In genomic region chr9:124018731-124019697, GRCh38 we compare ENCODE assay signal across 11 cellular contexts. TPM values are rescaled to one million over a fixed set of nuclear protein-coding genes. Genes with fewer than 3 reads are reported as not detected.
DNase-seq lines count a peak whose midpoint lies in the region; ATAC-seq, FAIRE-seq and TF ChIP-seq lines count a peak whose summit lies in the region.
"Had no signal": no experiment of that assay in that cellular context is flagged by ENCODE, and none has a peak within 500 bp of the region (broad histone marks: within the 10 kb centered on the region; RNA-seq: fewer than 3 reads in every experiment).

No MANE protein-coding gene starts in this region.

- WGBS in HepG2 (ENCODE audit: low lambda C conversion rate) = 12% methylated on average over 15 of the region's 21 CpGs
- WGBS in right lobe of liver (ENCODE audit: insufficient coverage, low coverage, low lambda C conversion rate, missing lambda C conversion rate) = 4% methylated on average over 17 of the region's 21 CpGs
- 10 to 20% methylated on average over 20 to 21 of the region's 21 CpGs for WGBS in tibial nerve, 2 donors

- H3K9me3 ChIP-seq in HepG2 (ENCODE audit: low read length) = no peaks in the 10 kb centered on the region
- no peaks in the 10 kb centered on the region for H3K9me3 ChIP-seq in right lobe of liver
- H3K9me3 ChIP-seq in astrocyte (ENCODE audit: insufficient read depth, low read depth, low read length) = no peaks in the 10 kb centered on the region
- no peaks in the 10 kb centered on the region for H3K9me3 ChIP-seq in upper lobe of right lung
- H3K9me3 ChIP-seq in tibial nerve = no peaks in the 10 kb centered on the region

- H3K9ac ChIP-seq in HepG2 (ENCODE audit: insufficient read depth, low read depth, low read length) (no peak overlapping the region), astrocyte (ENCODE audit: low read length) (peak overlapping the region; percentile 74)

- TF ChIP-seq EP300 in HepG2 (IDR thresholded peaks at IDR 0.05; ENCODE audit: low read depth in 2 of 2, low read length in 2 of 2) (no peak), HepG2 (CRISPR knock-in tag; IDR thresholded peaks at IDR 0.05; ENCODE audit: borderline replicate concordance) (no peak), tibial nerve (IDR thresholded peaks at IDR 0.05) (no peak)

- in situ Hi-C loops in HepG2 (cut with HindIII; ENCODE audit: extremely low pct_ligation_motif_present, low pct_unique_long_range_greater_than_20kb) = no loop called here

- DNase-seq in HepG2 (ENCODE audit: low spot score) (no peak), right lobe of liver (no peak), astrocyte (ENCODE audit: low read depth) (no peak), memory B cell (ENCODE audit: low spot score in 2 of 2) (no peak), upper lobe of right lung (peak; percentile 22), tibial nerve (ENCODE audit: low spot score in 2 of 2) (no peak), foreskin keratinocyte (no peak)
- DNase-seq: activated CD8-positive, alpha-beta memory T cell treated with anti-CD3 and anti-CD28 coated beads, Interleukin-2, amount 50 U/mL, for 48 hours; Kasumi-1 had no signal

- TF ChIP-seq POLR2A in HepG2 (IDR thresholded peaks at IDR 0.05; ENCODE audit: insufficient read depth in 1 of 2, low read depth in 2 of 2, low read length in 2 of 2) (no peak), right lobe of liver (IDR thresholded peaks at IDR 0.05) (no peak), tibial nerve (IDR thresholded peaks at IDR 0.05) (no peak)

- no peak for TF ChIP-seq RAD21 in HepG2 (CRISPR knock-in tag; IDR thresholded peaks at IDR 0.05)

- H2AFZ ChIP-seq in HepG2 (ENCODE audit: low read length) = no peak overlapping the region
- H2AFZ ChIP-seq in astrocyte (ENCODE audit: low read depth, low read length) = peak overlapping the region; percentile 39

- POLR2A ChIA-PET in HepG2 (lab: Yijun Ruan, JAX) = no interaction called here

- peak overlapping the region; percentile 59 for H3K4me2 ChIP-seq in HepG2 (ENCODE audit: low read depth, low read length)
- H3K4me2 ChIP-seq in astrocyte (ENCODE audit: low read length) = peak overlapping the region; percentile 81

- H3K79me2 ChIP-seq in HepG2 (ENCODE audit: insufficient read depth, low read length) (no peaks in the 10 kb centered on the region), astrocyte (ENCODE audit: insufficient read depth, low read length) (peaks cover 37% of the 10 kb centered on the region)

- peaks cover 4% of the 10 kb centered on the region for H3K36me3 Mint-ChIP-seq in astrocyte (ENCODE audit: low read depth, unreplicated experiment)
- peaks cover 3% of the 10 kb centered on the region for H3K36me3 Mint-ChIP-seq in memory B cell

- peaks cover 78% of the 10 kb centered on the region for H3K27me3 Mint-ChIP-seq in astrocyte (ENCODE audit: low read depth, unreplicated experiment)
- peaks cover 35% of the 10 kb centered on the region for H3K27me3 Mint-ChIP-seq in memory B cell

- H3K4me1 Mint-ChIP-seq in astrocyte (ENCODE audit: low read depth, unreplicated experiment) (peaks cover 3% of the 10 kb centered on the region), memory B cell (peaks cover 22% of the 10 kb centered on the region)

- peak overlapping the region; percentile 54 for H3K4me3 Mint-ChIP-seq in astrocyte (ENCODE audit: unreplicated experiment)
- peak overlapping the region; percentile 37 for H3K4me3 Mint-ChIP-seq in memory B cell

- H3K9me3 Mint-ChIP-seq in astrocyte (ENCODE audit: unreplicated experiment) = peaks cover 14% of the 10 kb centered on the region
- H3K9me3 Mint-ChIP-seq in memory B cell = peaks cover 1% of the 10 kb centered on the region

- no peak for TF ChIP-seq CTCF in HepG2 (CRISPR knock-in tag; IDR thresholded peaks at IDR 0.05)
- no peak for TF ChIP-seq CTCF in right lobe of liver (IDR thresholded peaks at IDR 0.05)
- TF ChIP-seq CTCF in astrocyte (IDR thresholded peaks at IDR 0.05; ENCODE audit: insufficient read depth, low read depth, low read length) = no peak
- no peak for TF ChIP-seq CTCF in upper lobe of right lung (IDR thresholded peaks at IDR 0.05)
- TF ChIP-seq CTCF in tibial nerve (IDR thresholded peaks at IDR 0.05) = no peak
- TF ChIP-seq CTCF in foreskin keratinocyte (conservative IDR thresholded peaks at IDR 0.05) = no peak

- H3K36me3 ChIP-seq in HepG2 (replicated peaks in 1 of 2; ENCODE audit: control insufficient read depth in 1 of 2, insufficient read depth in 2 of 2, low read length in 2 of 2) = no peaks in the 10 kb centered on the region
- H3K36me3 ChIP-seq in right lobe of liver = no peaks in the 10 kb centered on the region
- H3K36me3 ChIP-seq in astrocyte (ENCODE audit: insufficient read depth, low read length) = no peaks in the 10 kb centered on the region
- H3K36me3 ChIP-seq in upper lobe of right lung = no peaks in the 10 kb centered on the region
- H3K36me3 ChIP-seq in tibial nerve = no peaks in the 10 kb centered on the region

- CTCF ChIA-PET in HepG2 (lab: Yijun Ruan, JAX; ENCODE audit: low intra/inter-chr PET ratio, low total read pairs) = no interaction called here

- no peak overlapping the region for H3K27ac Mint-ChIP-seq in astrocyte (ENCODE audit: unreplicated experiment)
- peak overlapping the region; percentile 62 for H3K27ac Mint-ChIP-seq in memory B cell

- peaks cover 35% of the 10 kb centered on the region for H3K4me1 ChIP-seq in HepG2 (ENCODE audit: insufficient read depth, low read length)
- peaks cover 0 to 27% (median under 1%) of the 10 kb centered on the region in 4 donors for H3K4me1 ChIP-seq in right lobe of liver
- H3K4me1 ChIP-seq in astrocyte (ENCODE audit: insufficient read depth, low read length) = peaks cover 12% of the 10 kb centered on the region
- peaks cover 21% of the 10 kb centered on the region for H3K4me1 ChIP-seq in upper lobe of right lung
- peaks cover 0 to 50% (median 21%) of the 10 kb centered on the region in 4 donors for H3K4me1 ChIP-seq in tibial nerve
- no peaks in the 10 kb centered on the region for H3K4me1 ChIP-seq in foreskin keratinocyte

- H3K27ac ChIP-seq in HepG2 (ENCODE audit: extremely low read length, insufficient read depth, low read length) = no peak overlapping the region
- no peak overlapping the region for H3K27ac ChIP-seq in right lobe of liver
- peak overlapping the region; percentile 13 for H3K27ac ChIP-seq in astrocyte (ENCODE audit: low read depth, low read length)
- no peak overlapping the region for H3K27ac ChIP-seq in upper lobe of right lung
- H3K27ac ChIP-seq in tibial nerve = no peak overlapping the region
- no peak overlapping the region for H3K27ac ChIP-seq in foreskin keratinocyte

- no peak for ATAC-seq in HepG2
- no peak for ATAC-seq in right lobe of liver
- ATAC-seq in memory B cell (ENCODE audit: low read depth) = no peak
- ATAC-seq in upper lobe of right lung = no peak
- ATAC-seq in HG03108 (IDR thresholded peaks at IDR 0.05; ENCODE audit: unreplicated experiment) = no peak
- no peak for ATAC-seq in foreskin keratinocyte

- H3K27me3 ChIP-seq in HepG2 (ENCODE audit: control insufficient read depth in 1 of 2, insufficient read depth in 2 of 2, low read length in 2 of 2) (peaks cover 31 to 98% of the 10 kb centered on the region in 2 experiments), right lobe of liver (peaks cover 33 to 62% of the 10 kb centered on the region in 2 donors), astrocyte (ENCODE audit: insufficient read depth, low read length) (peaks cover 92% of the 10 kb centered on the region), upper lobe of right lung (peaks cover 100% of the 10 kb centered on the region), tibial nerve (peaks cover 3 to 100% of the 10 kb centered on the region in 2 donors), foreskin keratinocyte (peaks cover 100% of the 10 kb centered on the region)

- 0 out of 2 replicates have a peak, but pooled peaks cover 4% of the 10 kb centered on the region for H4K20me1 ChIP-seq in HepG2 (ENCODE audit: insufficient read depth, low read length)
- H4K20me1 ChIP-seq in astrocyte (ENCODE audit: insufficient read depth, low read length) = peaks cover 25% of the 10 kb centered on the region

- FAIRE-seq in HepG2 (lab: Jason Lieb, UNC) (no peak), astrocyte (lab: Jason Lieb, UNC) (no peak)

- intact Hi-C loops in HepG2 (cut with micrococcal nuclease; ENCODE audit: unreplicated experiment) (no loop called here), right lobe of liver (cut with DNase I) (no loop called here), upper lobe of right lung (cut with DNase I) (no loop called here)

- BruUV-seq in HepG2 (replicated peaks; lab: Mats Ljungman, UMichigan) = no TSS peak

- no peak overlapping the region for H3K4me3 ChIP-seq in HepG2 (replicated peaks in 1 of 3; ENCODE audit: insufficient read depth in 1 of 3, low read depth in 2 of 3, low read length in 3 of 3)
- H3K4me3 ChIP-seq in right lobe of liver = peak overlapping the region in 1 of 3 donors; percentile 26
- H3K4me3 ChIP-seq in astrocyte (ENCODE audit: insufficient read depth, low read depth, low read length) = no peak overlapping the region
- H3K4me3 ChIP-seq in upper lobe of right lung = no peak overlapping the region
- peak overlapping the region in 1 of 4 donors; percentile 36 for H3K4me3 ChIP-seq in tibial nerve

RNA-seq across cellular contexts. Expression of gene LHX2, which starts 7.4 kb away (rescaled TPM):
- not detected in 2 replicates for total RNA-seq in HepG2 (2016; rRNA removed; fragmentation: Illumina TruSeq; extraction: Trizol)
- total RNA-seq in HepG2 (2016; cell fraction: cytosol; rRNA removed; fragmentation: Illumina TruSeq; extraction: Trizol; ENCODE audit: low read depth) = not detected in 2 replicates
- total RNA-seq in HepG2 (2016; cell fraction: insoluble cytoplasmic fraction; rRNA removed; fragmentation: Illumina TruSeq; extraction: Trizol) = not detected in 2 replicates
- total RNA-seq in HepG2 (2016; cell fraction: membrane; rRNA removed; fragmentation: Illumina TruSeq; extraction: Trizol) = not detected in 2 replicates
- total RNA-seq in HepG2 (2016; cell fraction: nucleus; rRNA removed; fragmentation: Illumina TruSeq; extraction: Trizol) = not detected in 2 replicates
- not detected in 2 replicates for polyA plus RNA-seq in HepG2 (2011; rRNA removed)
- polyA plus RNA-seq in HepG2 (2011; cell fraction: cytosol; rRNA removed) = not detected in 2 replicates
- 0.12 TPM in 1 of 2 replicates, not detected in the other for polyA plus RNA-seq in HepG2 (2011; cell fraction: nucleus; rRNA removed)
- polyA plus RNA-seq in HepG2 (2012) = not detected in 2 replicates
- polyA plus RNA-seq in HepG2 (2016; cell fraction: cytosol; fragmentation: Illumina TruSeq; extraction: Trizol; ENCODE audit: low read depth) = not detected in 2 replicates
- not detected in 2 replicates for polyA plus RNA-seq in HepG2 (2016; cell fraction: insoluble cytoplasmic fraction; fragmentation: Illumina TruSeq; extraction: Trizol; ENCODE audit: low read depth)
- polyA plus RNA-seq in HepG2 (2016; cell fraction: membrane; fragmentation: Illumina TruSeq; extraction: Trizol; ENCODE audit: low read depth) = not detected in 2 replicates
- not detected in 2 replicates for polyA plus RNA-seq in HepG2 (2016; cell fraction: nucleus; fragmentation: Illumina TruSeq; extraction: Trizol; ENCODE audit: insufficient read depth, low read depth)
- polyA minus RNA-seq in HepG2 (2011; rRNA and poly(A)+ RNA removed; ENCODE audit: low replicate concordance) = 16.6 TPM in 1 of 2 replicates, not detected in the other
- polyA minus RNA-seq in HepG2 (2011; cell fraction: cytosol; rRNA and poly(A)+ RNA removed) = 0.44 TPM in 1 of 2 replicates, not detected in the other
- polyA minus RNA-seq in HepG2 (2011; cell fraction: nucleus; rRNA and poly(A)+ RNA removed) = not detected in 2 replicates
- 1 to 10 TPM in 5 of 6 experiments, under 1 TPM in 1; 0.64 to 5.0 (median 3.0) TPM for total RNA-seq in right lobe of liver
- 0.14 TPM in 1 of 2 replicates, not detected in the other for total RNA-seq in astrocyte
- total RNA-seq in upper lobe of right lung = not detected
- not detected for total RNA-seq in tibial nerve
- not detected in 2 replicates for total RNA-seq in foreskin keratinocyte
- not detected in 2 replicates for polyA plus RNA-seq in foreskin keratinocyte
- total RNA-seq: renal cortical epithelial cell had no signal
